33 cellular contexts compared by ENCODE assay signal in the genomic region with DNA sequence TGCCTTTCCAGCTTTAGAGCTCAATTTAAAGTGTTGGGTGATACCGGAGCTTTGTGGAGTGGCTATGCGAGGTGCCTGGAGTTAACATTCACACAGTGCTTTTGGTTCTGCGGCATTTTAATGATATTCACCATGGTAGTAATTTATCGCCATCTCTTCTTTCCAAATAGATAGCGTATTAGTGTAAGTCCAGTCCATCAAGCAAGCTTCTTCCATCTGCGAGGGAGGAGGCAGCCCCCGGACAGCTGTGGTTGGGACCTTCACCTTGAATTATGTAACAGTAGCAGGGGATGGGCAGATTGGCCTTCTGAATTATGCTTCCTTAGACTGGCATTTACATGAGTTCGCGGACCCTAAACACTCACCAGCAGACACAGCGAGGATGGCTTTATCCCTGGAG.
A peak's percentile ranks its signal among the peaks of the same experiment; 100 is the strongest.
DNase-seq lines count a peak whose midpoint lies in the region; ATAC-seq, FAIRE-seq and TF ChIP-seq lines count a peak whose summit lies in the region.
"Had no signal": no experiment of that assay in that cellular context is flagged by ENCODE, and none has a peak within 500 bp of the region (broad histone marks: within the 10 kb centered on the region; RNA-seq: fewer than 3 reads in every experiment).

No MANE protein-coding gene starts in this region.

- TF ChIP-seq RAD21 in HepG2 (CRISPR knock-in tag; IDR thresholded peaks at IDR 0.05) = no peak

- H3K27ac ChIP-seq in right lobe of liver (peak overlapping the region in 2 of 3 donors; percentile 54 to 56), HepG2 (ENCODE audit: extremely low read length, insufficient read depth, low read length) (no peak overlapping the region), left ventricle myocardium inferior (replicated peaks) (no peak overlapping the region)
- H3K27ac ChIP-seq: cardiac muscle cell, prostate gland had no signal

- POLR2A ChIA-PET in HepG2 (lab: Yijun Ruan, JAX) = no interaction called here

- H3K9ac ChIP-seq in HepG2 (ENCODE audit: insufficient read depth, low read depth, low read length) = no peak overlapping the region

- ATAC-seq in right lobe of liver (no peak), HepG2 (no peak), HG02885 (IDR thresholded peaks at IDR 0.05; ENCODE audit: poor library complexity, unreplicated experiment) (no peak), GM19395 (IDR thresholded peaks at IDR 0.05; ENCODE audit: unreplicated experiment) (no peak)
- ATAC-seq: activated T-helper 17 cell treated with anti-CD3 and anti-CD28 coated beads, Interleukin-2, amount 50 U/mL, for 72 hours; effector memory CD8-positive, alpha-beta T cell; SK-N-SH treated with all-trans-retinoic acid at 6 μM for 48 hours had no signal

- H3K4me3 ChIP-seq in right lobe of liver = no peak overlapping the region
- H3K4me3 ChIP-seq in HepG2 (replicated peaks in 1 of 3; ENCODE audit: insufficient read depth in 1 of 3, low read depth in 2 of 3, low read length in 3 of 3) = no peak overlapping the region
- no peak overlapping the region for H3K4me3 ChIP-seq in left ventricle myocardium inferior
- H3K4me3 ChIP-seq: cardiac muscle cell, coronary artery, PC-9, prostate gland, sigmoid colon had no signal

- H3K9me3 ChIP-seq in right lobe of liver (no peaks in the 10 kb centered on the region), HepG2 (ENCODE audit: low read length) (no peaks in the 10 kb centered on the region), left ventricle myocardium inferior (replicated peaks) (peaks cover 17% of the 10 kb centered on the region)
- H3K9me3 ChIP-seq: prostate gland, sigmoid colon had no signal

- peaks cover 8% of the 10 kb centered on the region for H3K36me3 Mint-ChIP-seq in dendritic cell treated with granulocyte-macrophage colony-stimulating factor and Interleukin-4, amounts not matched to agents 40 ng/mL and 50 ng/mL, for 4 days (ENCODE audit: low read depth)
- no peaks in the 10 kb centered on the region for H3K36me3 Mint-ChIP-seq in osteocyte (ENCODE audit: unreplicated experiment)
- H3K36me3 Mint-ChIP-seq: activated CD4-positive, alpha-beta memory T cell treated with anti-CD3 and anti-CD28 coated beads for 36 hours; activated naive CD4-positive, alpha-beta T cell treated with anti-CD3 and anti-CD28 coated beads, Interleukin-2, amount 50 U/mL, for 24 hours had no signal

- CTCF ChIA-PET in HepG2 (lab: Yijun Ruan, JAX; ENCODE audit: low intra/inter-chr PET ratio, low total read pairs) = interaction anchor here (2.1 to 2.3 kb wide), 2 partner anchors 257 to 523 kb away, joined by 8 to 15 read pairs; no protein-coding TSS in a partner anchor

- no peak overlapping the region for H3K4me2 ChIP-seq in HepG2 (ENCODE audit: low read depth, low read length)

- H3K4me1 ChIP-seq in right lobe of liver = peaks cover 0 to 26% (median 11%) of the 10 kb centered on the region in 4 donors
- peaks cover 15% of the 10 kb centered on the region for H3K4me1 ChIP-seq in HepG2 (ENCODE audit: insufficient read depth, low read length)
- peaks cover 6% of the 10 kb centered on the region for H3K4me1 ChIP-seq in left ventricle myocardium inferior
- H3K4me1 ChIP-seq: prostate gland had no signal

- in situ Hi-C loops in HepG2 (cut with HindIII; ENCODE audit: extremely low pct_ligation_motif_present, low pct_unique_long_range_greater_than_20kb) = loop anchor here (5.0 to 10.0 kb wide), 3 partner anchors 255 to 930 kb away; no protein-coding TSS in a partner anchor

- no peak overlapping the region for H2AFZ ChIP-seq in HepG2 (ENCODE audit: low read length)
- H2AFZ ChIP-seq: PC-9 had no signal

- DNase-seq in right lobe of liver (no peak), HepG2 (ENCODE audit: low spot score) (no peak), osteocyte (ENCODE audit: extremely low spot score, unreplicated experiment) (no peak), frontal cortex (ENCODE audit: low spot score in 2 of 2) (no peak), left ventricle myocardium inferior (no peak)
- DNase-seq: activated CD4-positive, alpha-beta memory T cell treated with anti-CD3 and anti-CD28 coated beads for 36 hours; activated CD4-positive, alpha-beta T cell treated with anti-CD3 and anti-CD28 coated beads for 1 hour; activated CD8-positive, alpha-beta memory T cell treated with anti-CD3 and anti-CD28 coated beads, Interleukin-2, amount 50 U/mL, for 48 hours; BE2C; CD8-positive, alpha-beta memory T cell; effector memory CD8-positive, alpha-beta T cell; EL; erythroblast; kidney; NCI-H1092; NCI-H1694; NCI-H446 treated with DMSO at 0.1 percent for 48 hours; PC-9; Right ventricle myocardium superior; sigmoid colon; stimulated activated CD4-positive, alpha-beta T cell treated with anti-CD3 and anti-CD28 coated beads, Interleukin-4, amount 100 ng/mL, for 1 hour; T-helper 2 cell had no signal

- no peak for FAIRE-seq in HepG2 (lab: Jason Lieb, UNC)
- no peak for FAIRE-seq in frontal cortex (lab: Jason Lieb, UNC)
- FAIRE-seq: H54, kidney had no signal

- peaks cover 4% of the 10 kb centered on the region for H3K4me1 Mint-ChIP-seq in dendritic cell treated with granulocyte-macrophage colony-stimulating factor and Interleukin-4, amounts not matched to agents 40 ng/mL and 50 ng/mL, for 4 days (ENCODE audit: low read depth)
- peaks cover 30% of the 10 kb centered on the region for H3K4me1 Mint-ChIP-seq in osteocyte (ENCODE audit: unreplicated experiment)

- TF ChIP-seq CTCF in right lobe of liver (IDR thresholded peaks at IDR 0.05) = no peak
- no peak for TF ChIP-seq CTCF in HepG2 (CRISPR knock-in tag; IDR thresholded peaks at IDR 0.05)
- TF ChIP-seq CTCF in osteocyte (IDR thresholded peaks at IDR 0.05) = no peak
- TF ChIP-seq CTCF in left ventricle myocardium inferior (IDR thresholded peaks at IDR 0.05; ENCODE audit: borderline replicate concordance) = no peak

- H3K4me3 Mint-ChIP-seq in dendritic cell treated with granulocyte-macrophage colony-stimulating factor and Interleukin-4, amounts not matched to agents 40 ng/mL and 50 ng/mL, for 4 days = no peak overlapping the region
- H3K4me3 Mint-ChIP-seq in osteocyte (ENCODE audit: unreplicated experiment) = no peak overlapping the region
- H3K4me3 Mint-ChIP-seq: activated CD4-positive, alpha-beta memory T cell treated with anti-CD3 and anti-CD28 coated beads for 36 hours; activated naive CD4-positive, alpha-beta T cell treated with anti-CD3 and anti-CD28 coated beads, Interleukin-2, amount 50 U/mL, for 24 hours; activated T-helper 17 cell treated with anti-CD3 and anti-CD28 coated beads, Interleukin-2, amount 50 U/mL, for 72 hours; CD8-positive, alpha-beta memory T cell; effector memory CD8-positive, alpha-beta T cell; mesothelial cell of epicardium had no signal

- H3K27me3 Mint-ChIP-seq in dendritic cell treated with granulocyte-macrophage colony-stimulating factor and Interleukin-4, amounts not matched to agents 40 ng/mL and 50 ng/mL, for 4 days = peaks cover 4% of the 10 kb centered on the region
- H3K27me3 Mint-ChIP-seq in osteocyte (ENCODE audit: unreplicated experiment) = no peaks in the 10 kb centered on the region
- H3K27me3 Mint-ChIP-seq: activated CD4-positive, alpha-beta memory T cell treated with anti-CD3 and anti-CD28 coated beads for 36 hours; activated naive CD4-positive, alpha-beta T cell treated with anti-CD3 and anti-CD28 coated beads, Interleukin-2, amount 50 U/mL, for 24 hours; CD8-positive, alpha-beta memory T cell; effector memory CD8-positive, alpha-beta T cell had no signal

- TF ChIP-seq POLR2A in right lobe of liver (IDR thresholded peaks at IDR 0.05) (no peak), HepG2 (IDR thresholded peaks at IDR 0.05; ENCODE audit: insufficient read depth in 1 of 2, low read depth in 2 of 2, low read length in 2 of 2) (no peak)

- no peaks in the 10 kb centered on the region for H4K20me1 ChIP-seq in HepG2 (ENCODE audit: insufficient read depth, low read length)

- WGBS in right lobe of liver (ENCODE audit: insufficient coverage, low coverage, low lambda C conversion rate, missing lambda C conversion rate) = 95% methylated on average over 10 of the region's 10 CpGs
- 80% methylated on average over 10 of the region's 10 CpGs for WGBS in HepG2 (ENCODE audit: low lambda C conversion rate)

- peak overlapping the region; percentile 20 for H3K27ac Mint-ChIP-seq in dendritic cell treated with granulocyte-macrophage colony-stimulating factor and Interleukin-4, amounts not matched to agents 40 ng/mL and 50 ng/mL, for 4 days
- H3K27ac Mint-ChIP-seq in osteocyte (ENCODE audit: unreplicated experiment) = peak overlapping the region; percentile 74
- H3K27ac Mint-ChIP-seq: activated CD4-positive, alpha-beta memory T cell treated with anti-CD3 and anti-CD28 coated beads for 36 hours; activated naive CD4-positive, alpha-beta T cell treated with anti-CD3 and anti-CD28 coated beads, Interleukin-2, amount 50 U/mL, for 24 hours; activated T-helper 17 cell treated with anti-CD3 and anti-CD28 coated beads, Interleukin-2, amount 50 U/mL, for 72 hours; effector memory CD8-positive, alpha-beta T cell had no signal

- H3K27me3 ChIP-seq in right lobe of liver (no peaks in the 10 kb centered on the region), HepG2 (ENCODE audit: control insufficient read depth in 1 of 2, insufficient read depth in 2 of 2, low read length in 2 of 2) (0 out of 5 replicates have a peak, but pooled peaks cover 0 to 8% of the 10 kb centered on the region in 2 experiments), left ventricle myocardium inferior (ENCODE audit: low read depth) (peaks cover 4% of the 10 kb centered on the region)
- H3K27me3 ChIP-seq: BE2C, cardiac muscle cell, sigmoid colon had no signal

- BruUV-seq in HepG2 (replicated peaks; lab: Mats Ljungman, UMichigan) = no TSS peak

- TF ChIP-seq EP300 in HepG2 (IDR thresholded peaks at IDR 0.05; ENCODE audit: low read depth in 2 of 2, low read length in 2 of 2) (no peak), HepG2 (CRISPR knock-in tag; IDR thresholded peaks at IDR 0.05; ENCODE audit: borderline replicate concordance) (no peak)

- H3K79me2 ChIP-seq in HepG2 (ENCODE audit: insufficient read depth, low read length) = no peaks in the 10 kb centered on the region

- H3K9me3 Mint-ChIP-seq in dendritic cell treated with granulocyte-macrophage colony-stimulating factor and Interleukin-4, amounts not matched to agents 40 ng/mL and 50 ng/mL, for 4 days = peaks cover 13% of the 10 kb centered on the region
- H3K9me3 Mint-ChIP-seq in osteocyte (ENCODE audit: unreplicated experiment) = no peaks in the 10 kb centered on the region
- H3K9me3 Mint-ChIP-seq: activated naive CD4-positive, alpha-beta T cell treated with anti-CD3 and anti-CD28 coated beads, Interleukin-2, amount 50 U/mL, for 24 hours; activated T-helper 17 cell treated with anti-CD3 and anti-CD28 coated beads, Interleukin-2, amount 50 U/mL, for 72 hours; effector memory CD8-positive, alpha-beta T cell had no signal

- H3K36me3 ChIP-seq in right lobe of liver (no peaks in the 10 kb centered on the region), HepG2 (replicated peaks in 1 of 2; ENCODE audit: control insufficient read depth in 1 of 2, insufficient read depth in 2 of 2, low read length in 2 of 2) (no peaks in the 10 kb centered on the region), left ventricle myocardium inferior (no peaks in the 10 kb centered on the region)
- H3K36me3 ChIP-seq: BE2C, cardiac muscle cell, prostate gland, sigmoid colon had no signal

- intact Hi-C loops in right lobe of liver (cut with DNase I) = loop anchor here in 1 of 2 donors (10.0 kb wide), 1 partner anchor 937 kb away; no protein-coding TSS in a partner anchor
- intact Hi-C loops in HepG2 (cut with micrococcal nuclease; ENCODE audit: unreplicated experiment) = no loop called here
- intact Hi-C loops in dendritic cell treated with granulocyte-macrophage colony-stimulating factor and Interleukin-4, amounts not matched to agents 40 ng/mL and 50 ng/mL, for 4 days (cut with micrococcal nuclease) = loop anchor here (2.0 to 10.0 kb wide), 4 partner anchors 220 to 927 kb away; a partner anchor contains a TSS
- intact Hi-C loops in left ventricle myocardium inferior (cut with micrococcal nuclease) = loop anchor here (10.0 kb wide), 1 partner anchor 927 kb away; no protein-coding TSS in a partner anchor

Comparison
In these comparisons a context has a peak if more than half of its experiments do, and no peak if none do; other contexts are left out.
1. H3K27ac ChIP-seq: peak in right lobe of liver (2 of 3); none in HepG2 (single experiment) and left ventricle myocardium inferior (single experiment).